In the genomic region with DNA sequence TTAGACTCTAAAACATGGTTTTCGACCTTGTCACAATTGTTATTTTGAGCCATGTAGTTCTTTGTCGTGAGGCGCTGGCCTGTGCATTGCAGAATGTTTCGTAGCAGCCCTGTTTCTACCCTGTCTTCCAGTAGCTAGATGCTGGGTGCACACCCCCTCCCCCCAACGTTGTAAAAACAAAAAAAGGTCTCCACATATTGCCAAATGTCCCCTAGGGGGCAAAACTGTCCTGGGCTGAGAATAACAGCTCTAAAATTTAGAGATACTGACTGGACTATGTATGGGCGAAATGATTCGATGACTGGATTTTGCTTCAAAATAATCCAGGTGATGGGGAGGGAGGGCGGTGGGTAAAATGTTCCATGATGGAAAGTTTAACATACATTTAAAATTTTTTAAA, we compare ENCODE assay signal across 1 cellular context.
TF ChIP-seq lines count a peak whose summit lies in the region.

No MANE protein-coding gene starts in this region.

TF ChIP-seq in K562, 482 proteins besides CTCF, POLR2A, EP300 and RAD21 (continued from another document):
- TF ChIP-seq, protein P1, sequence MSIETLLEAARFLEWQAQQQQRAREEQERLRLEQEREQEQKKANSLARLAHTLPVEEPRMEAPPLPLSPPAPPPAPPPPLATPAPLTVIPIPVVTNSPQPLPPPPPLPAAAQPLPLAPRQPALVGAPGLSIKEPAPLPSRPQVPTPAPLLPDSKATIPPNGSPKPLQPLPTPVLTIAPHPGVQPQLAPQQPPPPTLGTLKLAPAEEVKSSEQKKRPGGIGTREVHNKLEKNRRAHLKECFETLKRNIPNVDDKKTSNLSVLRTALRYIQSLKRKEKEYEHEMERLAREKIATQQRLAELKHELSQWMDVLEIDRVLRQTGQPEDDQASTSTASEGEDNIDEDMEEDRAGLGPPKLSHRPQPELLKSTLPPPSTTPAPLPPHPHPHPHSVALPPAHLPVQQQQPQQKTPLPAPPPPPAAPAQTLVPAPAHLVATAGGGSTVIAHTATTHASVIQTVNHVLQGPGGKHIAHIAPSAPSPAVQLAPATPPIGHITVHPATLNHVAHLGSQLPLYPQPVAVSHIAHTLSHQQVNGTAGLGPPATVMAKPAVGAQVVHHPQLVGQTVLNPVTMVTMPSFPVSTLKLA (conservative IDR thresholded peaks at IDR 0.05), result no peak
- no peak for TF ChIP-seq MCM2 (IDR thresholded peaks at IDR 0.05; ENCODE audit: low read depth)
- TF ChIP-seq, protein P2, sequence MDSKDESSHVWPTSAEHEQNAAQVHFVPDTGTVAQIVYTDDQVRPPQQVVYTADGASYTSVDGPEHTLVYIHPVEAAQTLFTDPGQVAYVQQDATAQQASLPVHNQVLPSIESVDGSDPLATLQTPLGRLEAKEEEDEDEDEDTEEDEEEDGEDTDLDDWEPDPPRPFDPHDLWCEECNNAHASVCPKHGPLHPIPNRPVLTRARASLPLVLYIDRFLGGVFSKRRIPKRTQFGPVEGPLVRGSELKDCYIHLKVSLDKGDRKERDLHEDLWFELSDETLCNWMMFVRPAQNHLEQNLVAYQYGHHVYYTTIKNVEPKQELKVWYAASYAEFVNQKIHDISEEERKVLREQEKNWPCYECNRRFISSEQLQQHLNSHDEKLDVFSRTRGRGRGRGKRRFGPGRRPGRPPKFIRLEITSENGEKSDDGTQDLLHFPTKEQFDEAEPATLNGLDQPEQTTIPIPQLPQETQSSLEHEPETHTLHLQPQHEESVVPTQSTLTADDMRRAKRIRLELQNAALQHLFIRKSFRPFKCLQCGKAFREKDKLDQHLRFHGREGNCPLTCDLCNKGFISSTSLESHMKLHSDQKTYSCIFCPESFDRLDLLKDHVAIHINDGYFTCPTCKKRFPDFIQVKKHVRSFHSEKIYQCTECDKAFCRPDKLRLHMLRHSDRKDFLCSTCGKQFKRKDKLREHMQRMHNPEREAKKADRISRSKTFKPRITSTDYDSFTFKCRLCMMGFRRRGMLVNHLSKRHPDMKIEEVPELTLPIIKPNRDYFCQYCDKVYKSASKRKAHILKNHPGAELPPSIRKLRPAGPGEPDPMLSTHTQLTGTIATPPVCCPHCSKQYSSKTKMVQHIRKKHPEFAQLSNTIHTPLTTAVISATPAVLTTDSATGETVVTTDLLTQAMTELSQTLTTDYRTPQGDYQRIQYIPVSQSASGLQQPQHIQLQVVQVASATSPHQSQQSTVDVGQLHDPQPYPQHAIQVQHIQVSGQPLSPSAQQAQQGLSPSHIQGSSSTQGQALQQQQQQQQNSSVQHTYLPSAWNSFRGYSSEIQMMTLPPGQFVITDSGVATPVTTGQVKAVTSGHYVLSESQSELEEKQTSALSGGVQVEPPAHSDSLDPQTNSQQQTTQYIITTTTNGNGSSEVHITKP (IDR thresholded peaks at IDR 0.05; ENCODE audit: partially characterized antibody), result no peak
- TF ChIP-seq XRCC4 (IDR thresholded peaks at IDR 0.05; ENCODE audit: extremely low read depth, insufficient read depth, insufficient read length), result no peak
- no peak for TF ChIP-seq TBP (optimal IDR thresholded peaks at IDR 0.05; ENCODE audit: low read depth, low read length)
- TF ChIP-seq, protein P3, sequence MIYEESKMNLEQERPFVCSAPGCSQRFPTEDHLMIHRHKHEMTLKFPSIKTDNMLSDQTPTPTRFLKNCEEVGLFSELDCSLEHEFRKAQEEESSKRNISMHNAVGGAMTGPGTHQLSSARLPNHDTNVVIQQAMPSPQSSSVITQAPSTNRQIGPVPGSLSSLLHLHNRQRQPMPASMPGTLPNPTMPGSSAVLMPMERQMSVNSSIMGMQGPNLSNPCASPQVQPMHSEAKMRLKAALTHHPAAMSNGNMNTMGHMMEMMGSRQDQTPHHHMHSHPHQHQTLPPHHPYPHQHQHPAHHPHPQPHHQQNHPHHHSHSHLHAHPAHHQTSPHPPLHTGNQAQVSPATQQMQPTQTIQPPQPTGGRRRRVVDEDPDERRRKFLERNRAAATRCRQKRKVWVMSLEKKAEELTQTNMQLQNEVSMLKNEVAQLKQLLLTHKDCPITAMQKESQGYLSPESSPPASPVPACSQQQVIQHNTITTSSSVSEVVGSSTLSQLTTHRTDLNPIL (CRISPR knock-in tag; IDR thresholded peaks at IDR 0.05), result no peak
- no peak for TF ChIP-seq NFIX (CRISPR knock-in tag; IDR thresholded peaks at IDR 0.05; ENCODE audit: low read depth)
- TF ChIP-seq ZNF3 (CRISPR knock-in tag; IDR thresholded peaks at IDR 0.05), result no peak
